In the genomic region with DNA sequence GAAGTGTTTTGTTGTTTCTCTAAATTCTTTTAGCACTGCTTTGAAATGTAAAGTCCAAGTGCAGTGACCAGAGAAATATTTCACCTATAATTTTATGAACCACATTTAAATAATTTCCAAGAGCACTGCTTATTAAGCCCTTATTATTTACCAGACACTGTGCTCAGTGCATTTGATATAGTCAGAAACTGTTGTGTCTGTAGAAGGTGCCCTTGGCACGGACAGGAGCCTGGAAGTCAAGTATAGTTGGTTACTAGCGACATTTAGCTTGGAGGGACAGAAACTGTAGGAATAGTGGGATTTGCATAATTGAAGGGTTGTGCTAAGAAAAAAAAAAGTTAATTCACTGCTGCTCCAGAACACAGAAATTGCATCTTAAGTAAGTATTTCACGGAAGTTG, we compare ENCODE assay signal across 17 cellular contexts. TPM values are rescaled to one million over a fixed set of nuclear protein-coding genes. Genes with fewer than 3 reads are reported as not detected.
DNase-seq lines count a peak whose midpoint lies in the region; ATAC-seq and TF ChIP-seq lines count a peak whose summit lies in the region.
"Had no signal": no experiment of that assay in that cellular context is flagged by ENCODE, and none has a peak within 500 bp of the region (broad histone marks: within the 10 kb centered on the region; RNA-seq: fewer than 3 reads in every experiment).

No MANE protein-coding gene starts in this region.

- H3K27ac ChIP-seq in A673 (ENCODE audit: low read depth, low read length, poor library complexity, severe bottlenecking) (no peak overlapping the region), SK-N-MC (no peak overlapping the region), thyroid gland (peak overlapping the region in 2 of 3 donors; percentile 1 to 61)
- H3K27ac ChIP-seq: A549, GM23248 had no signal

- no peak for TF ChIP-seq CTCF in A673 (conservative IDR thresholded peaks at IDR 0.05; ENCODE audit: low read depth, low read length)
- TF ChIP-seq CTCF in thyroid gland (IDR thresholded peaks at IDR 0.05) = no peak

- H3K27me3 ChIP-seq in A673 (replicated peaks; ENCODE audit: insufficient read depth, low read depth, low read length, poor library complexity) (no peaks in the 10 kb centered on the region), thyroid gland (no peaks in the 10 kb centered on the region)

- no peak for TF ChIP-seq POLR2A in thyroid gland (IDR thresholded peaks at IDR 0.05)

- H3K4me1 ChIP-seq in A673 (ENCODE audit: insufficient read depth, low read length, poor library complexity, severe bottlenecking) (peaks cover 24% of the 10 kb centered on the region), thyroid gland (peaks cover 54 to 56% of the 10 kb centered on the region in 2 donors)
- H3K4me1 ChIP-seq: A549 had no signal

- DNase-seq in Right ventricle myocardium superior (no peak), left cardiac atrium (no peak), A673 (ENCODE audit: low spot score) (peak; percentile 17), SK-N-MC (ENCODE audit: low read depth, low spot score) (no peak), thyroid gland (peak in 1 of 2 donors; percentile 5), hippocampal formation (lab: John Stamatoyannopoulos, UW) (no peak)
- DNase-seq: 8988T; C1 segment of cervical spinal cord; Caco-2; CD8-positive, alpha-beta T cell; DMS153; DND-41; GM23248; H7; HCEC 1CT had no signal

- H3K36me3 ChIP-seq in A673 (ENCODE audit: insufficient read depth, low read length, poor library complexity, severe bottlenecking) (no peaks in the 10 kb centered on the region), SK-N-MC (ENCODE audit: insufficient read depth, low read length) (no peaks in the 10 kb centered on the region), thyroid gland (no peaks in the 10 kb centered on the region)

- ATAC-seq in Right ventricle myocardium superior (ENCODE audit: poor library complexity) (peak; percentile 74), left cardiac atrium (no peak), GM21381 (IDR thresholded peaks at IDR 0.05; ENCODE audit: unreplicated experiment) (no peak)
- ATAC-seq: A549; CD8-positive, alpha-beta T cell had no signal

- CTCF ChIA-PET in A673 (lab: Charles Lee) = no interaction called here

- H3K9me3 ChIP-seq in A673 (ENCODE audit: low read depth, low read length, poor library complexity, severe bottlenecking) = no peaks in the 10 kb centered on the region
- H3K9me3 ChIP-seq in SK-N-MC (ENCODE audit: low read depth, low read length) = no peaks in the 10 kb centered on the region
- no peaks in the 10 kb centered on the region for H3K9me3 ChIP-seq in thyroid gland
- H3K9me3 ChIP-seq: A549, Caco-2 had no signal

- intact Hi-C loops in Right ventricle myocardium superior (cut with DNase I) (no loop called here), left cardiac atrium (cut with DNase I) (no loop called here), A673 (cut with micrococcal nuclease; ENCODE audit: unreplicated experiment) (no loop called here), thyroid gland (cut with DNase I) (no loop called here)

- POLR2A ChIA-PET in A673 (lab: Charles Lee; ENCODE audit: low non-redundant PET) = interaction anchor here (0.7 kb wide), 1 partner anchor 11 kb away, joined by 3 read pairs; no protein-coding TSS in a partner anchor

- H3K9ac ChIP-seq in SK-N-MC (ENCODE audit: insufficient read length) = no peak overlapping the region
- H3K9ac ChIP-seq: GM23248 had no signal

- BruUV-seq in A673 (replicated peaks; lab: Mats Ljungman, UMichigan) = no TSS peak

- 45 to 58% methylated on average over 3 of the region's 3 CpGs for WGBS in thyroid gland, 2 donors

- H3K4me3 ChIP-seq in A673 (ENCODE audit: low read depth, low read length, poor library complexity, severe bottlenecking) (no peak overlapping the region), SK-N-MC (peak overlapping the region; percentile 12), thyroid gland (replicated peaks in 1 of 3) (no peak overlapping the region)
- H3K4me3 ChIP-seq: A549, GM23248 had no signal

RNA-seq across cellular contexts. Expression of a gene that starts 25.4 kb away (rescaled TPM):
- total RNA-seq in Right ventricle myocardium superior (39.4 TPM), left cardiac atrium (10 to 100 TPM; 24.2 to 29.7 TPM), A673 (2021) (19.1 and 20.0 TPM in 2 replicates), thyroid gland (10 to 100 TPM; 33.1 to 43.5 (median 34.5) TPM)

Comparison
In these comparisons a context has a peak if more than half of its experiments do, and no peak if none do; other contexts are left out.
1. H3K27ac ChIP-seq: peak in thyroid gland (2 of 3); none in A673 (single experiment) and SK-N-MC (single experiment).